20 cellular contexts compared by ENCODE assay signal in the genomic region with DNA sequence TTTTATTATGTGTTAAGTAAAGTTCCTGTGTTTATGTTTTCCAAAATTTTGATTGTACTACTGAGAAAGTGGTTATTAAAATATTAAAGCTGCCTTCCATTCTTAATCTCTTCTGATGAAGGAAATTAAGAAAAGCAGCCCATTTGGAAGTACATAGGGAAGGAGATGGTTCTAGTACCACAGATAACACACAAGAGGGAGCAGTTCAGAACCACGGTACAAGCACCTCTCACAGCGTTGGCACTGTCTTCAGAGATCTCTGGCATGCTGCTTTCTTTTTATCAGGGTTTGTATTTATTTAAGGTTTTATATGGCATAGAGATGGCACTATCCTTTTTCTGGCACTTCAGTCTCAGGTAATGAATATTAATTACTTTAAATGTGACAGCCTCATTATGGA.
DNase-seq lines count a peak whose midpoint lies in the region; ATAC-seq and TF ChIP-seq lines count a peak whose summit lies in the region.
"Had no signal": no experiment of that assay in that cellular context is flagged by ENCODE, and none has a peak within 500 bp of the region (broad histone marks: within the 10 kb centered on the region; RNA-seq: fewer than 3 reads in every experiment).

No MANE protein-coding gene starts in this region.

- H3K36me3 ChIP-seq in left ventricle myocardium inferior (peaks cover 12% of the 10 kb centered on the region), right atrium auricular region (no peaks in the 10 kb centered on the region), OCI-LY7 (ENCODE audit: insufficient read depth, low read length) (peaks cover 41% of the 10 kb centered on the region), endodermal cell (ENCODE audit: control insufficient read depth, insufficient read depth, low read length) (no peaks in the 10 kb centered on the region)
- H3K36me3 ChIP-seq: neutrophil had no signal

- no TSS peak for BruUV-seq in OCI-LY7 (replicated peaks; lab: Mats Ljungman, UMichigan)

- no peak overlapping the region for H3K4me3 ChIP-seq in left ventricle myocardium inferior
- H3K4me3 ChIP-seq in right atrium auricular region: no peak overlapping the region
- no peak overlapping the region for H3K4me3 ChIP-seq in OCI-LY7 (ENCODE audit: low read depth, low read length, poor library complexity, severe bottlenecking)
- no peak overlapping the region for H3K4me3 ChIP-seq in endodermal cell (ENCODE audit: low read length)
- H3K4me3 ChIP-seq: gastrocnemius medialis, tibial nerve had no signal

- peaks cover 48% of the 10 kb centered on the region; the same call in 1 of the 2 replicates for H3K79me2 ChIP-seq in OCI-LY7 (ENCODE audit: insufficient read depth, low read depth, low read length)

- H3K27ac ChIP-seq in left ventricle myocardium inferior (replicated peaks): no peak overlapping the region
- H3K27ac ChIP-seq in right atrium auricular region: no peak overlapping the region
- peak overlapping the region; percentile 97 for H3K27ac ChIP-seq in OCI-LY7 (ENCODE audit: low read depth, low read length, poor library complexity, severe bottlenecking)
- no peak overlapping the region for H3K27ac ChIP-seq in endodermal cell (ENCODE audit: low read depth, low read length)
- H3K27ac ChIP-seq: gastrocnemius medialis, neutrophil, tibial nerve had no signal

- intact Hi-C loops in left ventricle myocardium inferior (cut with micrococcal nuclease): no loop called here
- intact Hi-C loops in OCI-LY7 (cut with micrococcal nuclease; ENCODE audit: unreplicated experiment): no loop called here

- peak overlapping the region; percentile 2 for H3K4me2 ChIP-seq in OCI-LY7 (ENCODE audit: low read length)

- no peaks in the 10 kb centered on the region for H3K9me2 ChIP-seq in OCI-LY7 (ENCODE audit: insufficient read depth, low read length)

- H3K27me3 ChIP-seq in left ventricle myocardium inferior (ENCODE audit: low read depth): no peaks in the 10 kb centered on the region
- H3K27me3 ChIP-seq in right atrium auricular region: no peaks in the 10 kb centered on the region
- H3K27me3 ChIP-seq in endodermal cell (ENCODE audit: control insufficient read depth, insufficient read depth, low read length, poor library complexity, severe bottlenecking): no peaks in the 10 kb centered on the region
- H3K27me3 ChIP-seq: gastrocnemius medialis, neutrophil, tibial nerve had no signal

- TF ChIP-seq CTCF in left ventricle myocardium inferior (IDR thresholded peaks at IDR 0.05; ENCODE audit: borderline replicate concordance) (peak; percentile 27), right atrium auricular region (IDR thresholded peaks at IDR 0.05) (peak in 1 of 2 donors; percentile 9), OCI-LY7 (conservative IDR thresholded peaks at IDR 0.05; ENCODE audit: low read length) (peak; percentile 68), endodermal cell (conservative IDR thresholded peaks at IDR 0.05) (peak; percentile 60)

- no peak overlapping the region for H3K4me3 Mint-ChIP-seq in endodermal cell
- H3K4me3 Mint-ChIP-seq: T-cell had no signal

- no peaks in the 10 kb centered on the region for H3K27me3 Mint-ChIP-seq in endodermal cell (ENCODE audit: insufficient read depth)
- H3K27me3 Mint-ChIP-seq: IgD-negative memory B cell, T-cell had no signal

- H3K9me3 Mint-ChIP-seq in endodermal cell: no peaks in the 10 kb centered on the region
- H3K9me3 Mint-ChIP-seq: IgD-negative memory B cell, T-cell had no signal

- H3K4me1 ChIP-seq in left ventricle myocardium inferior (peaks cover 7% of the 10 kb centered on the region), right atrium auricular region (no peaks in the 10 kb centered on the region), OCI-LY7 (ENCODE audit: insufficient read depth, low read length, poor library complexity, severe bottlenecking) (peaks cover 91% of the 10 kb centered on the region), endodermal cell (ENCODE audit: control insufficient read depth, insufficient read depth, low read length) (peaks cover 2% of the 10 kb centered on the region)
- H3K4me1 ChIP-seq: tibial nerve had no signal

- H3K27ac Mint-ChIP-seq in endodermal cell: no peak overlapping the region

- ATAC-seq in HG03135 (IDR thresholded peaks at IDR 0.05; ENCODE audit: unreplicated experiment) (no peak), HG03175 (IDR thresholded peaks at IDR 0.05; ENCODE audit: unreplicated experiment) (no peak), esophagus mucosa (no peak), GM19023 (IDR thresholded peaks at IDR 0.05; ENCODE audit: unreplicated experiment) (no peak)
- ATAC-seq: activated CD4-positive, CD25-positive, alpha-beta regulatory T cell treated with anti-CD3 and anti-CD28 coated beads, Interleukin-2, amount 50 U/mL, for 24 hours; gastrocnemius medialis; T-cell had no signal

- no peak overlapping the region for H3K9ac ChIP-seq in endodermal cell (ENCODE audit: extremely low read depth, low read length, poor library complexity, severe bottlenecking)

- no peaks in the 10 kb centered on the region for H3K36me3 Mint-ChIP-seq in endodermal cell (ENCODE audit: low read depth)
- H3K36me3 Mint-ChIP-seq: IgD-negative memory B cell had no signal

- WGBS in endodermal cell (ENCODE audit: insufficient coverage in 1 of 2, insufficient read length in 1 of 2), 2 experiments: 100% methylated on average over 2 of the region's 2 CpGs

- POLR2A ChIA-PET in OCI-LY7 (lab: Charles Lee): interaction anchor here (0.7 to 10.6 kb wide), 2 partner anchors 13 kb away, joined by 4 to 106 read pairs; no protein-coding TSS in a partner anchor

- CTCF ChIA-PET in OCI-LY7 (lab: Charles Lee; ENCODE audit: unreplicated experiment): no interaction called here

- H3K4me1 Mint-ChIP-seq in endodermal cell: peaks cover 14% of the 10 kb centered on the region

- DNase-seq in left ventricle myocardium inferior (no peak), right atrium auricular region (ENCODE audit: low spot score) (no peak), OCI-LY7 (ENCODE audit: low spot score) (peak; percentile 41), endodermal cell (no peak)
- DNase-seq: activated CD8-positive, alpha-beta memory T cell treated with anti-CD3 and anti-CD28 coated beads, Interleukin-2, amount 50 U/mL, for 4 hours; activated naive CD4-positive, alpha-beta T cell treated with anti-CD3 and anti-CD28 coated beads, Interleukin-2, amount 50 U/mL, for 16 hours; effector memory CD4-positive, alpha-beta T cell; gastrocnemius medialis; HCEC 1CT; NCI-H1417 treated with DMSO at 0.1 percent for 48 hours; NCI-H446; T-cell had no signal

- H2AFZ ChIP-seq in OCI-LY7 (ENCODE audit: low read length): no peak overlapping the region

- H3K9me3 ChIP-seq in left ventricle myocardium inferior (replicated peaks) (no peaks in the 10 kb centered on the region), right atrium auricular region (no peaks in the 10 kb centered on the region), OCI-LY7 (ENCODE audit: low read length) (no peaks in the 10 kb centered on the region), endodermal cell (ENCODE audit: control insufficient read depth, low read length) (no peaks in the 10 kb centered on the region)
- H3K9me3 ChIP-seq: gastrocnemius medialis, neutrophil, tibial nerve had no signal

- H4K20me1 ChIP-seq in OCI-LY7 (ENCODE audit: insufficient read depth, low read length): no peaks in the 10 kb centered on the region
